Comparison of ENCODE assay signal across 20 cellular contexts in genomic region chr16:8430401-8430800, GRCh38.
"Had no signal": no experiment of that assay in that cellular context is flagged by ENCODE, and none has a peak within 500 bp of the region (broad histone marks: within the 10 kb centered on the region; RNA-seq: fewer than 3 reads in every experiment).

No MANE protein-coding gene starts in this region.

- H3K4me3 ChIP-seq: MG63, SJSA1, SK-N-MC had no signal

- H3K36me3 ChIP-seq: MG63, SJSA1 had no signal

- H3K4me1 ChIP-seq: SJSA1 had no signal

- H3K27me3 ChIP-seq: MG63, SJSA1 had no signal

- DNase-seq: Karpas-422, KG1, MG63, NCI-H1092, NCI-H1105 treated with DMSO at 0.1 percent for 48 hours, NCI-H1417 treated with DMSO at 0.1 percent for 48 hours, NCI-H146, NCI-H1694 treated with DMSO at 0.1 percent for 48 hours, NCI-H1930, NCI-H2081, NCI-H2107, NCI-H2227 treated with DMSO at 0.1 percent for 48 hours, NCI-H510A, NCI-H524 treated with DMSO at 0.1 percent for 48 hours, NCI-H774, Right ventricle myocardium superior, RPMI8226, SIG-M5 had no signal

- H3K27ac ChIP-seq: SJSA1, SK-N-MC had no signal

- H3K9me3 ChIP-seq: MG63, SJSA1 had no signal
